2 cellular contexts compared by ENCODE assay signal in the genomic region with DNA sequence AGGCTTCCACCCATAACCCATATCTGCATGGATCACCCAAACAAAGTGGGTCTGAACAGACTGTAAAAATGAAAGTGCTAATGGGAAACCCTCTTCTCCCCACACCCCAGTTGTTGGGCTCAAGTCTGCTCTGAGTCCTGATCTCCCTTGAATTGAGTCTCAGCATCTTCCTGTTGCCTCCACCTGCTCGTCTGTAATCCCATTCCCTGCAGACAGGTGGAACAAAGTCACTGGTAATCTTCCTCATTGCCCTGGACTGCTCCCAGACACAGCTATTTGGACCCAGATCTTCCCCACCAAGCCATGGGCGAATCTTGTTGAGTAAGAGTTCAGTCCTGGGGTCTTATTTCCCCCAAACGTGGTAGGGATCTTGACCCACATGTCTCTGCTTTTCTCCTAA.
TF ChIP-seq lines count a peak whose summit lies in the region.

No MANE protein-coding gene starts in this region.

TF ChIP-seq in HEK293T, 16 proteins besides CTCF, POLR2A, EP300 and RAD21:
- TF ChIP-seq LEF1 (IDR thresholded peaks at IDR 0.05; ENCODE audit: borderline replicate concordance) (no peak), FOXA1 (IDR thresholded peaks at IDR 0.05) (no peak), FOXM1 (IDR thresholded peaks at IDR 0.05; ENCODE audit: borderline replicate concordance) (no peak), SUZ12 (IDR thresholded peaks at IDR 0.05) (no peak), HDGF (IDR thresholded peaks at IDR 0.05; ENCODE audit: borderline replicate concordance) (no peak)

TF ChIP-seq in H1, 55 proteins besides CTCF, POLR2A, EP300 and RAD21:
- TF ChIP-seq NANOG (IDR thresholded peaks at IDR 0.05; ENCODE audit: insufficient read depth, low read depth, low read length, poor library complexity, severe bottlenecking) (no peak), TCF12 (IDR thresholded peaks at IDR 0.05; ENCODE audit: low read depth, low read length) (no peak)
TF ChIP-seq in H1: peak in this region for 0.
